Comparison of ENCODE assay signal across 12 cellular contexts in genomic region chr2:45166229-45166890, GRCh38.
"Had no signal": no experiment of that assay in that cellular context is flagged by ENCODE, and none has a peak within 500 bp of the region (broad histone marks: within the 10 kb centered on the region; RNA-seq: fewer than 3 reads in every experiment).

No MANE protein-coding gene starts in this region.

- H3K4me3 ChIP-seq: left ventricle myocardium inferior, prostate gland, right lobe of liver, spleen, stomach, thoracic aorta had no signal

- DNase-seq: activated CD4-positive, alpha-beta T cell treated with anti-CD3 and anti-CD28 coated beads, Interleukin-2, amount 10 ng/mL, durations not matched to agents 7 days and 5 days; activated CD8-positive, alpha-beta memory T cell treated with anti-CD3 and anti-CD28 coated beads for 24 hours; activated gamma-delta T cell treated with Interleukin-2 at 50 U/mL for 16 hours; amniotic stem cell; caudate nucleus; left ventricle myocardium inferior; right lobe of liver; spleen; stomach had no signal

- H3K36me3 ChIP-seq: left ventricle myocardium inferior, prostate gland, right lobe of liver, spleen, stomach, thoracic aorta had no signal

- ATAC-seq: natural killer cell treated with Interleukin-12 subunit alpha and Interleukin-12 subunit beta and Interleukin-15 and Interleukin-18, amount 100 ng/mL, for 72 hours; right lobe of liver had no signal

- H3K9me3 ChIP-seq: left ventricle myocardium inferior, prostate gland, right lobe of liver, spleen, stomach, thoracic aorta had no signal

- H3K27ac ChIP-seq: left ventricle myocardium inferior, prostate gland, right lobe of liver, spleen, stomach, thoracic aorta had no signal
